ENCODE assay signal across 8 cellular contexts in genomic region chrX:56564182-56564885, GRCh38. TPM values are rescaled to one million over a fixed set of nuclear protein-coding genes. Genes with fewer than 3 reads are reported as not detected.
DNase-seq lines count a peak whose midpoint lies in the region; ATAC-seq and TF ChIP-seq lines count a peak whose summit lies in the region.

No MANE protein-coding gene starts in this region.

- intact Hi-C loops in right lobe of liver (cut with DNase I), result no loop called here

- peaks cover 0 to 10% (median 0%) of the 10 kb centered on the region in 4 donors for H3K4me1 ChIP-seq in right lobe of liver

- H2AFZ ChIP-seq in SU-DHL-6 (ENCODE audit: low read depth, low read length, severe bottlenecking), result peak overlapping the region; percentile 7

- DNase-seq in activated gamma-delta T cell treated with Interleukin-2 at 50 U/mL for 16 hours, result peak; percentile 5
- DNase-seq in activated gamma-delta T cell (lab: John Stamatoyannopoulos, UW), result no peak
- DNase-seq in right lobe of liver, result no peak
- DNase-seq in stimulated activated CD4-positive, alpha-beta T cell treated with anti-CD3 and anti-CD28 coated beads, Interleukin-4, amount 100 ng/mL, for 24 hours, result peak; percentile 60
- DNase-seq in SIG-M5 (lab: John Stamatoyannopoulos, UW), result no peak

- H4K20me1 ChIP-seq in SU-DHL-6 (ENCODE audit: low read depth, low read length), result no peaks in the 10 kb centered on the region

- WGBS in right lobe of liver (ENCODE audit: insufficient coverage, low coverage, low lambda C conversion rate, missing lambda C conversion rate), result 24% methylated on average over 11 of the region's 23 CpGs

- ATAC-seq in HG03460 (IDR thresholded peaks at IDR 0.05; ENCODE audit: unreplicated experiment) (peak; percentile 8), right lobe of liver (peak; percentile 27 to 34 (median 30))

- no peaks in the 10 kb centered on the region for H3K9me2 ChIP-seq in SU-DHL-6 (replicated peaks; ENCODE audit: insufficient read depth, low read length)

- no peak for TF ChIP-seq CTCF in SU-DHL-6 (IDR thresholded peaks at IDR 0.05; ENCODE audit: insufficient read depth, low read length, poor library complexity, severe bottlenecking)
- no peak for TF ChIP-seq CTCF in right lobe of liver (IDR thresholded peaks at IDR 0.05)

- H3K9ac ChIP-seq in SU-DHL-6 (ENCODE audit: low read length), result peak overlapping the region; percentile 83

- H3K79me2 ChIP-seq in SU-DHL-6 (ENCODE audit: insufficient read depth, low read length), result peaks cover 55% of the 10 kb centered on the region

- TF ChIP-seq POLR2A in right lobe of liver (IDR thresholded peaks at IDR 0.05), result no peak

- peak overlapping the region; percentile 91 for H3K4me2 ChIP-seq in SU-DHL-6 (ENCODE audit: low read depth, low read length, poor library complexity, severe bottlenecking)

- peaks cover 5% of the 10 kb centered on the region; the same call in 1 of the 2 replicates for H3F3A ChIP-seq in SU-DHL-6 (ENCODE audit: insufficient read depth)

- H3K4me3 ChIP-seq in SU-DHL-6 (ENCODE audit: insufficient read depth, low read length, poor library complexity, severe bottlenecking), result peak overlapping the region; percentile 69
- H3K4me3 ChIP-seq in right lobe of liver, result peak overlapping the region; percentile 54 to 65 (median 59)

- H3K27ac ChIP-seq in SU-DHL-6 (ENCODE audit: low read depth, low read length) (peak overlapping the region; percentile 78), cingulate gyrus (ENCODE audit: low read depth, low read length) (peak overlapping the region; percentile 88), right lobe of liver (peak overlapping the region; percentile 87 to 90 (median 88))

- no peaks in the 10 kb centered on the region for H3K9me3 ChIP-seq in SU-DHL-6 (ENCODE audit: insufficient read depth, low read length)
- H3K9me3 ChIP-seq in right lobe of liver, result no peaks in the 10 kb centered on the region

- H3K36me3 ChIP-seq in SU-DHL-6 (ENCODE audit: low read length), result no peaks in the 10 kb centered on the region
- H3K36me3 ChIP-seq in right lobe of liver, result no peaks in the 10 kb centered on the region

- H3K27me3 ChIP-seq in SU-DHL-6 (ENCODE audit: low read length) (no peaks in the 10 kb centered on the region), right lobe of liver (no peaks in the 10 kb centered on the region)

RNA-seq across cellular contexts. Expression of gene UBQLN2, which starts 0.9 kb away (rescaled TPM):
- 10 to 100 TPM; 11.9 to 17.7 (median 13.6) TPM for total RNA-seq in right lobe of liver

Comparison
In these comparisons a context has a peak if more than half of its experiments do, and no peak if none do; other contexts are left out.
1. DNase-seq: peak in activated gamma-delta T cell treated with Interleukin-2 at 50 U/mL for 16 hours (single experiment) and stimulated activated CD4-positive, alpha-beta T cell treated with anti-CD3 and anti-CD28 coated beads, Interleukin-4, amount 100 ng/mL, for 24 hours (single experiment); none in activated gamma-delta T cell (single experiment), right lobe of liver (0 of 3) and SIG-M5 (single experiment).
2. Peak in every context shown above with its lines, with median percentiles within 50 percentile points of each other: H3K27ac ChIP-seq.